In genomic region chr9:95857122-95857521, GRCh38 we compare ENCODE assay signal across 12 cellular contexts. TPM values are rescaled to one million over a fixed set of nuclear protein-coding genes. Genes with fewer than 3 reads are reported as not detected.
DNase-seq lines count a peak whose midpoint lies in the region; ATAC-seq and TF ChIP-seq lines count a peak whose summit lies in the region.
"Had no signal": no experiment of that assay in that cellular context is flagged by ENCODE, and none has a peak within 500 bp of the region (broad histone marks: within the 10 kb centered on the region; RNA-seq: fewer than 3 reads in every experiment).

No MANE protein-coding gene starts in this region.

- TF ChIP-seq CTCF in psoas muscle (IDR thresholded peaks at IDR 0.05) = no peak

- no peak overlapping the region for H2BK15ac ChIP-seq in mesendoderm (replicated peaks; ENCODE audit: low read depth)

- no peaks in the 10 kb centered on the region for H3K79me1 ChIP-seq in mesendoderm (ENCODE audit: low read length)

- H2BK120ac ChIP-seq in mesendoderm (ENCODE audit: low read depth, low read length) = no peak overlapping the region

- H4K5ac ChIP-seq in mesendoderm (ENCODE audit: low read length) = no peak overlapping the region

- peaks cover 9% of the 10 kb centered on the region for H3K36me3 Mint-ChIP-seq in activated CD8-positive, alpha-beta T cell treated with anti-CD3 and anti-CD28 coated beads, Interleukin-2, amount 10 ng/mL, durations not matched to agents 7 days and 5 days (ENCODE audit: low read depth)

- no peak overlapping the region for H3K9ac ChIP-seq in mesendoderm (ENCODE audit: low read length)

- no peak overlapping the region for H4K8ac ChIP-seq in mesendoderm (ENCODE audit: low read depth, low read length)

- no peak overlapping the region for H3K4me3 Mint-ChIP-seq in activated CD8-positive, alpha-beta T cell treated with anti-CD3 and anti-CD28 coated beads, Interleukin-2, amount 10 ng/mL, durations not matched to agents 7 days and 5 days

- no peak overlapping the region for H3K4ac ChIP-seq in mesendoderm (ENCODE audit: low read depth, low read length)

- no peak overlapping the region for H3K23ac ChIP-seq in mesendoderm (ENCODE audit: low read length)

- no peak for ATAC-seq in activated CD8-positive, alpha-beta T cell treated with anti-CD3 and anti-CD28 coated beads, Interleukin-2, amount 10 ng/mL, durations not matched to agents 7 days and 5 days
- ATAC-seq in psoas muscle = no peak

- H3K4me1 ChIP-seq in mesendoderm (ENCODE audit: control insufficient read depth, low read depth, low read length) (no peaks in the 10 kb centered on the region), psoas muscle (no peaks in the 10 kb centered on the region)

- no peaks in the 10 kb centered on the region for H3K36me3 ChIP-seq in MG63
- no peaks in the 10 kb centered on the region for H3K36me3 ChIP-seq in mesendoderm (ENCODE audit: control insufficient read depth, insufficient read depth, low read length)
- H3K36me3 ChIP-seq in psoas muscle (ENCODE audit: insufficient read depth in 1 of 2, low read depth in 1 of 2) = no peaks in the 10 kb centered on the region
- H3K36me3 ChIP-seq: adrenal gland, ovary had no signal

- no peaks in the 10 kb centered on the region for H3K27me3 ChIP-seq in MG63
- no peaks in the 10 kb centered on the region for H3K27me3 ChIP-seq in mesendoderm (ENCODE audit: insufficient read depth, low read length, poor library complexity)
- H3K27me3 ChIP-seq in psoas muscle (ENCODE audit: insufficient read depth in 3 of 3, low read length in 2 of 3) = no peaks in the 10 kb centered on the region
- H3K27me3 ChIP-seq: adrenal gland, ovary had no signal

- H2BK5ac ChIP-seq in mesendoderm (ENCODE audit: low read length) = no peak overlapping the region

- H3K27ac Mint-ChIP-seq in activated CD8-positive, alpha-beta T cell treated with anti-CD3 and anti-CD28 coated beads, Interleukin-2, amount 10 ng/mL, durations not matched to agents 7 days and 5 days = no peak overlapping the region

- no peaks in the 10 kb centered on the region for H3K79me2 ChIP-seq in mesendoderm (ENCODE audit: control insufficient read depth, insufficient read depth, low read length)

- H3K4me2 ChIP-seq in mesendoderm (ENCODE audit: low read length) = no peak overlapping the region

- no peak overlapping the region for H2AK5ac ChIP-seq in mesendoderm (ENCODE audit: low read length)

- H3K9me3 ChIP-seq in MG63 (peaks cover 5% of the 10 kb centered on the region), psoas muscle (no peaks in the 10 kb centered on the region)
- H3K9me3 ChIP-seq: ovary had no signal

- H3K9me3 Mint-ChIP-seq in activated CD8-positive, alpha-beta T cell treated with anti-CD3 and anti-CD28 coated beads, Interleukin-2, amount 10 ng/mL, durations not matched to agents 7 days and 5 days (ENCODE audit: insufficient read depth) = peaks cover 7% of the 10 kb centered on the region

- H3K18ac ChIP-seq in mesendoderm (ENCODE audit: low read length) = no peak overlapping the region

- no peaks in the 10 kb centered on the region for H3K27me3 Mint-ChIP-seq in activated CD8-positive, alpha-beta T cell treated with anti-CD3 and anti-CD28 coated beads, Interleukin-2, amount 10 ng/mL, durations not matched to agents 7 days and 5 days (ENCODE audit: low read depth)

- H3K27ac ChIP-seq in mesendoderm (ENCODE audit: low read depth, low read length) (no peak overlapping the region), psoas muscle (no peak overlapping the region)
- H3K27ac ChIP-seq: adrenal gland, ovary had no signal

- intact Hi-C loops in psoas muscle (cut with DNase I) (loop anchor here in 1 of 2 donors (10.0 kb wide), 1 partner anchor 112 kb away; no protein-coding TSS in a partner anchor), posterior vena cava (cut with DNase I) (no loop called here)

- H3K4me3 ChIP-seq in MG63 (no peak overlapping the region), mesendoderm (ENCODE audit: low read length) (no peak overlapping the region), psoas muscle (no peak overlapping the region)
- H3K4me3 ChIP-seq: adrenal gland, ovary had no signal

- WGBS in mesendoderm (ENCODE audit: extremely low coverage, insufficient coverage, low lambda C conversion rate) = no CpG with 5 or more reads among the region's 3 CpGs
- WGBS in psoas muscle, 3 donors = 25 to 33% (median 27%) methylated on average over 3 of the region's 3 CpGs

- H3K4me1 Mint-ChIP-seq in activated CD8-positive, alpha-beta T cell treated with anti-CD3 and anti-CD28 coated beads, Interleukin-2, amount 10 ng/mL, durations not matched to agents 7 days and 5 days (ENCODE audit: low read depth) = peaks cover 10% of the 10 kb centered on the region

- CTCF ChIA-PET in activated CD8-positive, alpha-beta T cell treated with anti-CD3 and anti-CD28 coated beads, Interleukin-2, amount 10 ng/mL, durations not matched to agents 7 days and 5 days (lab: Charles Lee) = no interaction called here

- peak; percentile 50 for DNase-seq in DMS79 (lab: John Stamatoyannopoulos, UW)
- DNase-seq in MG63 = peak; percentile 51
- peak; percentile 99 for DNase-seq in amniotic epithelial cell (ENCODE audit: low read depth)
- DNase-seq in mesendoderm = peak; percentile 79
- no peak for DNase-seq in activated CD8-positive, alpha-beta T cell treated with anti-CD3 and anti-CD28 coated beads, Interleukin-2, amount 10 ng/mL, durations not matched to agents 7 days and 5 days
- DNase-seq in psoas muscle = no peak
- DNase-seq in posterior vena cava (ENCODE audit: low spot score) = no peak
- DNase-seq in 8988T = no peak
- DNase-seq: activated CD4-positive, CD25-positive, alpha-beta regulatory T cell treated with anti-CD3 and anti-CD28 coated beads, Interleukin-2, amount 50 U/mL, for 72 hours; adrenal gland; NCI-H526 treated with DMSO at 0.1 percent for 48 hours had no signal

- POLR2A ChIA-PET in activated CD8-positive, alpha-beta T cell treated with anti-CD3 and anti-CD28 coated beads, Interleukin-2, amount 10 ng/mL, durations not matched to agents 7 days and 5 days (lab: Charles Lee) = no interaction called here

- no peak overlapping the region for H3K56ac ChIP-seq in mesendoderm (ENCODE audit: low read length)

RNA-seq across cellular contexts. Expression of gene ERCC6L2, which starts 18.4 kb away (rescaled TPM):
- total RNA-seq in MG63 (2014; rRNA removed; shearing (Covaris generic); ENCODE audit: low replicate concordance) = 24.2 and 36.3 TPM in 2 replicates
- polyA plus RNA-seq in mesendoderm (2013, experiment 1 of 2) = 22.0 TPM
- polyA plus RNA-seq in mesendoderm (2013, experiment 2 of 2) = 23.6 TPM
- 10 to 100 TPM; 32.2 to 33.1 TPM for total RNA-seq in activated CD8-positive, alpha-beta T cell treated with anti-CD3 and anti-CD28 coated beads, Interleukin-2, amount 10 ng/mL, durations not matched to agents 7 days and 5 days
- total RNA-seq in psoas muscle = 10 to 100 TPM; 19.8 to 27.1 (median 20.6) TPM
- polyA plus RNA-seq in psoas muscle = 10 to 100 TPM in 1 of 3 donors, 1 to 10 TPM in 2; 6.9 to 10.7 (median 8.0) TPM
- 10 to 100 TPM; 42.7 to 47.7 TPM for total RNA-seq in posterior vena cava

Comparison
In these comparisons a context has a peak if more than half of its experiments do, and no peak if none do; other contexts are left out.
1. DNase-seq: peak in DMS79 (single experiment), MG63 (single experiment), amniotic epithelial cell (single experiment) and mesendoderm (single experiment); none in activated CD8-positive, alpha-beta T cell treated with anti-CD3 and anti-CD28 coated beads, Interleukin-2, amount 10 ng/mL, durations not matched to agents 7 days and 5 days (single experiment), psoas muscle (0 of 2), posterior vena cava (single experiment) and 8988T (single experiment).